Comparison of ENCODE assay signal across 4 cellular contexts in the genomic region with DNA sequence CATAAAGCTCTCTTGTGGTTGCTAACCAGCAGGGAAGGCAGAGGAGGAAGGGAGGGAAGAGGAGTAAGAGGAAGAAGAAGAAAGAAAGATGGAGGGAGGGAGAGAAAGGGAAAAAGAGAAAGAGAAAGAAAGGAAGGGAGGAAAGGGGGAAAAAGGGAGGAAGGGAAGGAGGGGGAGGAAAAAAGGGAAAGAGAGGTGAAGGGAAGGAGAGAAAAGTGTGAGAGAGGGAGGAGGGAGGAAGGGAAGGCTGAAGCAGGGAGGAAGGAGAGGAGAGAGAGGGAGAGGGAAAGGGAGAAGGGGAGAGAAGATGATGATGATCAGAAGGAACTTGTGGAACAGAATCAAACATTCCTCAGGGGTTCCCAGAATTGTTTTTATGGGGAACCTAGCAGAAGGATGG.
TF ChIP-seq lines count a peak whose summit lies in the region.

No MANE protein-coding gene starts in this region.

TF ChIP-seq in GM23338, 12 proteins besides CTCF, POLR2A, EP300 and RAD21 (continues in another document):
- no peak for TF ChIP-seq NANOG (IDR thresholded peaks at IDR 0.05; ENCODE audit: borderline replicate concordance)
- TF ChIP-seq CREB1 (CRISPR knock-in tag; IDR thresholded peaks at IDR 0.05; ENCODE audit: low read depth) = no peak
- TF ChIP-seq, protein P1, sequence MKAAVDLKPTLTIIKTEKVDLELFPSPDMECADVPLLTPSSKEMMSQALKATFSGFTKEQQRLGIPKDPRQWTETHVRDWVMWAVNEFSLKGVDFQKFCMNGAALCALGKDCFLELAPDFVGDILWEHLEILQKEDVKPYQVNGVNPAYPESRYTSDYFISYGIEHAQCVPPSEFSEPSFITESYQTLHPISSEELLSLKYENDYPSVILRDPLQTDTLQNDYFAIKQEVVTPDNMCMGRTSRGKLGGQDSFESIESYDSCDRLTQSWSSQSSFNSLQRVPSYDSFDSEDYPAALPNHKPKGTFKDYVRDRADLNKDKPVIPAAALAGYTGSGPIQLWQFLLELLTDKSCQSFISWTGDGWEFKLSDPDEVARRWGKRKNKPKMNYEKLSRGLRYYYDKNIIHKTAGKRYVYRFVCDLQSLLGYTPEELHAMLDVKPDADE (IDR thresholded peaks at IDR 0.05) = no peak
- no peak for TF ChIP-seq STAT1 (IDR thresholded peaks at IDR 0.05; ENCODE audit: unreplicated experiment)
- TF ChIP-seq, protein P2, sequence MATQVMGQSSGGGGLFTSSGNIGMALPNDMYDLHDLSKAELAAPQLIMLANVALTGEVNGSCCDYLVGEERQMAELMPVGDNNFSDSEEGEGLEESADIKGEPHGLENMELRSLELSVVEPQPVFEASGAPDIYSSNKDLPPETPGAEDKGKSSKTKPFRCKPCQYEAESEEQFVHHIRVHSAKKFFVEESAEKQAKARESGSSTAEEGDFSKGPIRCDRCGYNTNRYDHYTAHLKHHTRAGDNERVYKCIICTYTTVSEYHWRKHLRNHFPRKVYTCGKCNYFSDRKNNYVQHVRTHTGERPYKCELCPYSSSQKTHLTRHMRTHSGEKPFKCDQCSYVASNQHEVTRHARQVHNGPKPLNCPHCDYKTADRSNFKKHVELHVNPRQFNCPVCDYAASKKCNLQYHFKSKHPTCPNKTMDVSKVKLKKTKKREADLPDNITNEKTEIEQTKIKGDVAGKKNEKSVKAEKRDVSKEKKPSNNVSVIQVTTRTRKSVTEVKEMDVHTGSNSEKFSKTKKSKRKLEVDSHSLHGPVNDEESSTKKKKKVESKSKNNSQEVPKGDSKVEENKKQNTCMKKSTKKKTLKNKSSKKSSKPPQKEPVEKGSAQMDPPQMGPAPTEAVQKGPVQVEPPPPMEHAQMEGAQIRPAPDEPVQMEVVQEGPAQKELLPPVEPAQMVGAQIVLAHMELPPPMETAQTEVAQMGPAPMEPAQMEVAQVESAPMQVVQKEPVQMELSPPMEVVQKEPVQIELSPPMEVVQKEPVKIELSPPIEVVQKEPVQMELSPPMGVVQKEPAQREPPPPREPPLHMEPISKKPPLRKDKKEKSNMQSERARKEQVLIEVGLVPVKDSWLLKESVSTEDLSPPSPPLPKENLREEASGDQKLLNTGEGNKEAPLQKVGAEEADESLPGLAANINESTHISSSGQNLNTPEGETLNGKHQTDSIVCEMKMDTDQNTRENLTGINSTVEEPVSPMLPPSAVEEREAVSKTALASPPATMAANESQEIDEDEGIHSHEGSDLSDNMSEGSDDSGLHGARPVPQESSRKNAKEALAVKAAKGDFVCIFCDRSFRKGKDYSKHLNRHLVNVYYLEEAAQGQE (IDR thresholded peaks at IDR 0.05; ENCODE audit: unreplicated experiment) = no peak
- TF ChIP-seq EZH2 (IDR thresholded peaks at IDR 0.05; ENCODE audit: low read depth, unreplicated experiment) = no peak
- no peak for TF ChIP-seq ZNF114 (CRISPR knock-in tag; IDR thresholded peaks at IDR 0.05)
- no peak for TF ChIP-seq EZH2phosphoT487 (IDR thresholded peaks at IDR 0.05; ENCODE audit: unreplicated experiment)
- no peak for TF ChIP-seq ZNF331 (CRISPR knock-in tag; IDR thresholded peaks at IDR 0.05; ENCODE audit: low read depth)

TF ChIP-seq in HEK293, 187 proteins besides CTCF, POLR2A, EP300 and RAD21:
- TF ChIP-seq ZNF366 (tag by site-specific recombination; conservative IDR thresholded peaks at IDR 0.05) (peak; percentile 84), KLF9 (tag by site-specific recombination; IDR thresholded peaks at IDR 0.05; ENCODE audit: low read depth) (no peak), PRDM1 (tag by site-specific recombination; IDR thresholded peaks at IDR 0.05) (peak; percentile 99), ZBTB8A (tag by site-specific recombination; IDR thresholded peaks at IDR 0.05) (no peak)
- TF ChIP-seq, protein P3, sequence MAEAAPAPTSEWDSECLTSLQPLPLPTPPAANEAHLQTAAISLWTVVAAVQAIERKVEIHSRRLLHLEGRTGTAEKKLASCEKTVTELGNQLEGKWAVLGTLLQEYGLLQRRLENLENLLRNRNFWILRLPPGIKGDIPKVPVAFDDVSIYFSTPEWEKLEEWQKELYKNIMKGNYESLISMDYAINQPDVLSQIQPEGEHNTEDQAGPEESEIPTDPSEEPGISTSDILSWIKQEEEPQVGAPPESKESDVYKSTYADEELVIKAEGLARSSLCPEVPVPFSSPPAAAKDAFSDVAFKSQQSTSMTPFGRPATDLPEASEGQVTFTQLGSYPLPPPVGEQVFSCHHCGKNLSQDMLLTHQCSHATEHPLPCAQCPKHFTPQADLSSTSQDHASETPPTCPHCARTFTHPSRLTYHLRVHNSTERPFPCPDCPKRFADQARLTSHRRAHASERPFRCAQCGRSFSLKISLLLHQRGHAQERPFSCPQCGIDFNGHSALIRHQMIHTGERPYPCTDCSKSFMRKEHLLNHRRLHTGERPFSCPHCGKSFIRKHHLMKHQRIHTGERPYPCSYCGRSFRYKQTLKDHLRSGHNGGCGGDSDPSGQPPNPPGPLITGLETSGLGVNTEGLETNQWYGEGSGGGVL (tag by site-specific recombination; IDR thresholded peaks at IDR 0.05) = 0 out of 2 replicates have a peak, but pooled peaks have one; percentile 14

TF ChIP-seq in GM12878, 131 proteins besides CTCF, POLR2A, EP300 and RAD21:
- TF ChIP-seq ZSCAN29 (IDR thresholded peaks at IDR 0.05) (no peak), FOXK2 (IDR thresholded peaks at IDR 0.05) (peak; percentile 31; the same call in 1 of the 2 replicates), KLF5 (IDR thresholded peaks at IDR 0.05; ENCODE audit: partially characterized antibody) (no peak)

TF ChIP-seq in endothelial cell of umbilical vein, 7 proteins besides CTCF, POLR2A, EP300 and RAD21:
- no peak for TF ChIP-seq MYC (IDR thresholded peaks at IDR 0.05; ENCODE audit: low read depth, low read length)
